In genomic region chr3:52237659-52238172, GRCh38 we compare ENCODE assay signal across 8 cellular contexts. TPM values are rescaled to one million over a fixed set of nuclear protein-coding genes. Genes with fewer than 3 reads are reported as not detected.
DNase-seq lines count a peak whose midpoint lies in the region; ATAC-seq and TF ChIP-seq lines count a peak whose summit lies in the region.

No MANE protein-coding gene starts in this region.

- H3K27me3 Mint-ChIP-seq in activated CD8-positive, alpha-beta T cell treated with anti-CD3 and anti-CD28 coated beads, Interleukin-2, amount 10 ng/mL, durations not matched to agents 7 days and 5 days (ENCODE audit: low read depth) = no peaks in the 10 kb centered on the region

- H3K27ac ChIP-seq in BLaER1 (peak overlapping the region; percentile 98), HUES64 (ENCODE audit: low read depth, low read length) (peak overlapping the region; percentile 54; the same call in 1 of the 2 replicates), foreskin keratinocyte (peak overlapping the region; percentile 47), neural cell (ENCODE audit: low read length) (no peak overlapping the region)

- H3F3A ChIP-seq in neural cell (ENCODE audit: insufficient read depth, low read length, poor library complexity, severe bottlenecking) = no peaks in the 10 kb centered on the region

- peaks cover 13% of the 10 kb centered on the region for H3K79me2 ChIP-seq in neural cell (replicated peaks; ENCODE audit: insufficient read depth, low read length)

- no peak for TF ChIP-seq RAD21 in neural cell (conservative IDR thresholded peaks at IDR 0.05)

- H3K27ac Mint-ChIP-seq in activated CD8-positive, alpha-beta T cell treated with anti-CD3 and anti-CD28 coated beads, Interleukin-2, amount 10 ng/mL, durations not matched to agents 7 days and 5 days = peak overlapping the region; percentile 71

- no peak for TF ChIP-seq EP300 in neural cell (conservative IDR thresholded peaks at IDR 0.05; ENCODE audit: poor library complexity, severe bottlenecking)

- H3K27me3 ChIP-seq in BLaER1 (no peaks in the 10 kb centered on the region), HUES64 (ENCODE audit: insufficient read depth, low read length) (no peaks in the 10 kb centered on the region), foreskin keratinocyte (no peaks in the 10 kb centered on the region), neural cell (ENCODE audit: insufficient read depth, low read depth, low read length) (no peaks in the 10 kb centered on the region)

- TF ChIP-seq CTCF in foreskin keratinocyte (conservative IDR thresholded peaks at IDR 0.05) = no peak
- TF ChIP-seq CTCF in neural cell (IDR thresholded peaks at IDR 0.05; ENCODE audit: poor library complexity, severe bottlenecking) = no peak

- H3K4me3 ChIP-seq in BLaER1 = peak overlapping the region; percentile 95
- peak overlapping the region; percentile 89 for H3K4me3 ChIP-seq in HUES64 (ENCODE audit: low read length)
- peak overlapping the region; percentile 96 for H3K4me3 ChIP-seq in neural cell (ENCODE audit: low read length)

- ATAC-seq in activated CD8-positive, alpha-beta T cell treated with anti-CD3 and anti-CD28 coated beads, Interleukin-2, amount 10 ng/mL, durations not matched to agents 7 days and 5 days = no peak
- ATAC-seq in foreskin keratinocyte (peak; percentile 72), HG03342 (IDR thresholded peaks at IDR 0.05; ENCODE audit: unreplicated experiment) (no peak)

- peaks cover 73% of the 10 kb centered on the region for H3K4me1 Mint-ChIP-seq in activated CD8-positive, alpha-beta T cell treated with anti-CD3 and anti-CD28 coated beads, Interleukin-2, amount 10 ng/mL, durations not matched to agents 7 days and 5 days (ENCODE audit: low read depth)

- H3K4me1 ChIP-seq in BLaER1 (peaks cover 81% of the 10 kb centered on the region), HUES64 (ENCODE audit: insufficient read depth, low read length) (peaks cover 23% of the 10 kb centered on the region), foreskin keratinocyte (peaks cover 12% of the 10 kb centered on the region)

- H3K9ac ChIP-seq in BLaER1 (peak overlapping the region; percentile 97), HUES64 (ENCODE audit: low read depth, low read length) (peak overlapping the region; percentile 3; the same call in 1 of the 2 replicates), neural cell (ENCODE audit: low read length) (peak overlapping the region; percentile 90)

- POLR2A ChIA-PET in activated CD8-positive, alpha-beta T cell treated with anti-CD3 and anti-CD28 coated beads, Interleukin-2, amount 10 ng/mL, durations not matched to agents 7 days and 5 days (lab: Charles Lee) = interaction anchor here (1.8 to 20.7 kb wide), 5 partner anchors 11 to 45 kb away, joined by 4 to 400 read pairs (median 17); partner anchors contain the start of genes GLYCTK, TLR9 and WDR82

- H4K20me1 ChIP-seq in BLaER1 (peaks cover 24% of the 10 kb centered on the region), neural cell (ENCODE audit: insufficient read depth) (no peaks in the 10 kb centered on the region)

- no peaks in the 10 kb centered on the region for H3K9me3 Mint-ChIP-seq in activated CD8-positive, alpha-beta T cell treated with anti-CD3 and anti-CD28 coated beads, Interleukin-2, amount 10 ng/mL, durations not matched to agents 7 days and 5 days (ENCODE audit: insufficient read depth)

- CTCF ChIA-PET in activated CD8-positive, alpha-beta T cell treated with anti-CD3 and anti-CD28 coated beads, Interleukin-2, amount 10 ng/mL, durations not matched to agents 7 days and 5 days (lab: Charles Lee) = interaction anchor here (1.2 to 13.1 kb wide), 6 partner anchors 10 to 102 kb away, joined by 3 to 176 read pairs (median 36); partner anchors contain the start of genes TLR9 and WDR82

- H3K4me2 ChIP-seq in BLaER1 (peak overlapping the region; percentile 90), neural cell (ENCODE audit: low read length) (peak overlapping the region; percentile 96)

- no peak for DNase-seq in activated CD8-positive, alpha-beta T cell treated with anti-CD3 and anti-CD28 coated beads, Interleukin-2, amount 10 ng/mL, durations not matched to agents 7 days and 5 days
- DNase-seq in foreskin keratinocyte (peak in 1 of 2 donors; percentile 64), NOMO-1 treated with DMSO at 0.1 percent for 48 hours (lab: John Stamatoyannopoulos, UW; ENCODE audit: unreplicated experiment) (no peak), NCI-H748 treated with DMSO at 0.1 percent for 48 hours (lab: John Stamatoyannopoulos, UW) (no peak)

- 33% methylated on average over 8 of the region's 8 CpGs for WGBS in HUES64

- H3K9me3 ChIP-seq in BLaER1 (no peaks in the 10 kb centered on the region), HUES64 (ENCODE audit: insufficient read depth, low read depth, low read length) (no peaks in the 10 kb centered on the region), neural cell (ENCODE audit: low read length) (no peaks in the 10 kb centered on the region)

- peaks cover 59% of the 10 kb centered on the region for H3K36me3 Mint-ChIP-seq in activated CD8-positive, alpha-beta T cell treated with anti-CD3 and anti-CD28 coated beads, Interleukin-2, amount 10 ng/mL, durations not matched to agents 7 days and 5 days (ENCODE audit: low read depth)

- no peak overlapping the region for H2AFZ ChIP-seq in neural cell (ENCODE audit: low read depth, low read length)

- peaks cover 19% of the 10 kb centered on the region for H3K36me3 ChIP-seq in BLaER1
- no peaks in the 10 kb centered on the region for H3K36me3 ChIP-seq in HUES64 (ENCODE audit: insufficient read depth, low read length)
- H3K36me3 ChIP-seq in neural cell (ENCODE audit: insufficient read depth, low read length) = no peaks in the 10 kb centered on the region

- H3K9me2 ChIP-seq in neural cell (ENCODE audit: insufficient read depth, low read length) = no peaks in the 10 kb centered on the region

- H3K4me3 Mint-ChIP-seq in activated CD8-positive, alpha-beta T cell treated with anti-CD3 and anti-CD28 coated beads, Interleukin-2, amount 10 ng/mL, durations not matched to agents 7 days and 5 days = peak overlapping the region; percentile 96

TF ChIP-seq in neural cell, 6 proteins besides CTCF, POLR2A, EP300 and RAD21 (continues in another document):
- TF ChIP-seq REST (IDR thresholded peaks at IDR 0.05; ENCODE audit: borderline replicate concordance) = no peak

RNA-seq across cellular contexts. Expression of gene TWF2, which starts 1.2 kb away (rescaled TPM):
- 40.0 TPM for polyA plus RNA-seq in HUES64 (2013, experiment 1 of 2)
- polyA plus RNA-seq in HUES64 (2013, experiment 2 of 2) = 38.1 TPM
- total RNA-seq in activated CD8-positive, alpha-beta T cell treated with anti-CD3 and anti-CD28 coated beads, Interleukin-2, amount 10 ng/mL, durations not matched to agents 7 days and 5 days = 100 to 1,000 TPM; 154 to 162 TPM
- 96.6 and 107 TPM in 2 replicates for total RNA-seq in foreskin keratinocyte
- polyA plus RNA-seq in foreskin keratinocyte = 125 and 141 TPM in 2 replicates
- polyA plus RNA-seq in neural cell = 58.5 and 61.7 TPM in 2 replicates
- 49.4 and 53.4 TPM in 2 replicates for polyA minus RNA-seq in neural cell

RNA-seq across cellular contexts. Expression of gene PPM1M, which starts 7.8 kb away (rescaled TPM):
- polyA plus RNA-seq in HUES64 (2013, experiment 1 of 2) = 4.0 TPM
- polyA plus RNA-seq in HUES64 (2013, experiment 2 of 2) = 4.1 TPM
- 10 to 100 TPM; 90.7 to 91.9 TPM for total RNA-seq in activated CD8-positive, alpha-beta T cell treated with anti-CD3 and anti-CD28 coated beads, Interleukin-2, amount 10 ng/mL, durations not matched to agents 7 days and 5 days
- 9.2 and 9.8 TPM in 2 replicates for total RNA-seq in foreskin keratinocyte
- 11.0 and 11.3 TPM in 2 replicates for polyA plus RNA-seq in foreskin keratinocyte
- polyA plus RNA-seq in neural cell = 1.1 and 1.6 TPM in 2 replicates
- polyA minus RNA-seq in neural cell = 0.81 TPM in 1 of 2 replicates, not detected in the other

RNA-seq across cellular contexts. Expression of gene TLR9, which starts 12.3 kb away (rescaled TPM):
- polyA plus RNA-seq in HUES64 (2013, experiment 1 of 2) = not detected
- not detected for polyA plus RNA-seq in HUES64 (2013, experiment 2 of 2)
- total RNA-seq in activated CD8-positive, alpha-beta T cell treated with anti-CD3 and anti-CD28 coated beads, Interleukin-2, amount 10 ng/mL, durations not matched to agents 7 days and 5 days = under 1 TPM; 0.52 to 0.79 TPM
- total RNA-seq in foreskin keratinocyte = not detected in 2 replicates
- polyA plus RNA-seq in foreskin keratinocyte (not detected in 2 replicates), neural cell (not detected in 2 replicates)
- not detected in 2 replicates for polyA minus RNA-seq in neural cell

RNA-seq across cellular contexts. Expression of gene ALAS1, which starts 39.8 kb away (rescaled TPM):
- 31.6 TPM for polyA plus RNA-seq in HUES64 (2013, experiment 1 of 2)
- polyA plus RNA-seq in HUES64 (2013, experiment 2 of 2) = 38.7 TPM
- total RNA-seq in activated CD8-positive, alpha-beta T cell treated with anti-CD3 and anti-CD28 coated beads, Interleukin-2, amount 10 ng/mL, durations not matched to agents 7 days and 5 days = 10 to 100 TPM; 57.7 to 60.8 TPM
- 57.7 and 67.5 TPM in 2 replicates for total RNA-seq in foreskin keratinocyte
- polyA plus RNA-seq in foreskin keratinocyte = 48.9 and 52.6 TPM in 2 replicates
- 66.0 and 66.7 TPM in 2 replicates for polyA plus RNA-seq in neural cell
- polyA minus RNA-seq in neural cell = 64.7 and 72.1 TPM in 2 replicates

RNA-seq across cellular contexts. Expression of gene WDR82, which starts 40.7 kb away (rescaled TPM):
- 60.5 TPM for polyA plus RNA-seq in HUES64 (2013, experiment 1 of 2)
- polyA plus RNA-seq in HUES64 (2013, experiment 2 of 2) = 61.6 TPM
- 100 to 1,000 TPM; 131 TPM for total RNA-seq in activated CD8-positive, alpha-beta T cell treated with anti-CD3 and anti-CD28 coated beads, Interleukin-2, amount 10 ng/mL, durations not matched to agents 7 days and 5 days
- total RNA-seq in foreskin keratinocyte = 70.1 and 73.6 TPM in 2 replicates
- 24.8 and 30.2 TPM in 2 replicates for polyA plus RNA-seq in foreskin keratinocyte
- 151 and 163 TPM in 2 replicates for polyA plus RNA-seq in neural cell
- polyA minus RNA-seq in neural cell = 225 TPM in 2 replicates

Comparison
In these comparisons a context has a peak if more than half of its experiments do, and no peak if none do; other contexts are left out.
1. H3K9ac ChIP-seq: peak in every context shown above with its lines; median percentile 97 in BLaER1; 90 in neural cell; 3 in HUES64.